ENCODE assay signal across 9 cellular contexts in the genomic region with DNA sequence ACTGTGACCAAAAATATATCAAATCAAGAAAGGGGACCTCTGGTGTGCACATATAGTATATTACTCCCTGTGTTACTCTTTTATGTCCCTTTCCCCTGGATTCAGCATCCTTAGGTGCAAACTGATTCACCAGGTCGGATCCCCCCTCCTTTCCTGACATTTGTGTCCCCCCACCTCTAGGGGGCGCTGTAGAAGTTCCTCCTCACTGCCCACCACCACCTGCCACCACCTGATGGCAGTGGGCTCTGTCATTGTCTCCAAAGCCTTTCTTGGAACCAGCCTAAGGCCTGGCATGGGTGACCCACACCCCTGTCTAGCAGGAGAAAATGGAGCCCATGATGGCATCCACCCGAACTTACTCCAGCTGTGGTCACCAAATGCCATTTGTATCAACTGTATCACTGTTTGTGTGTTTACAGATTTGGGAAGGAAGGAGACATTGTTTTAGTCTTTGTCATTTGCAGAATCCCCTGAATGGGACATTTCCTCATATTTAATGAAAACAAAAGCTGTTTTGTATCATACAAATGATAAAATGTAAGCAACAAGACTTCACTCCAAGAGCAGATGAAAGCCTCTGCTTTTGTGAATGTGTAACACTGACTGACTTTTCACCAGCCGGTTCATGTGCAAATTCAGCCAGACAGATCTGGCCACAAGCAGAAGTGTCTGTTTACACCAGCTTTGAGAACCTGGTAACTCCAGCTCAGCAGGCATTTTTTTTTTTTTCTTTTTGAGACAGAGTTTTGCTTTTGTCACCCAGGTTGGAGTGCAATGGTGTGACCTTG.
DNase-seq lines count a peak whose midpoint lies in the region; ATAC-seq and TF ChIP-seq lines count a peak whose summit lies in the region.
"Had no signal": no experiment of that assay in that cellular context is flagged by ENCODE, and none has a peak within 500 bp of the region (broad histone marks: within the 10 kb centered on the region; RNA-seq: fewer than 3 reads in every experiment).

No MANE protein-coding gene starts in this region.

- no peaks in the 10 kb centered on the region for H3K9me3 ChIP-seq in HEK293 (ENCODE audit: control insufficient read depth, insufficient read depth, low read depth, low read length)

- H3K9me3 Mint-ChIP-seq in activated CD4-positive, alpha-beta T cell treated with anti-CD3 and anti-CD28 coated beads, Interleukin-2, amount 10 ng/mL, durations not matched to agents 7 days and 5 days, result no peaks in the 10 kb centered on the region

- H3K27ac Mint-ChIP-seq in activated CD4-positive, alpha-beta T cell treated with anti-CD3 and anti-CD28 coated beads, Interleukin-2, amount 10 ng/mL, durations not matched to agents 7 days and 5 days, result no peak overlapping the region

- H3K4me1 Mint-ChIP-seq in activated CD4-positive, alpha-beta T cell treated with anti-CD3 and anti-CD28 coated beads, Interleukin-2, amount 10 ng/mL, durations not matched to agents 7 days and 5 days, result peaks cover 12% of the 10 kb centered on the region

- peak; percentile 80 for TF ChIP-seq CTCF in HEK293 (tag by site-specific recombination; IDR thresholded peaks at IDR 0.05)
- TF ChIP-seq CTCF in fibroblast of the aortic adventitia (IDR thresholded peaks at IDR 0.05; ENCODE audit: insufficient read depth, low read length), result peak; percentile 39

- ATAC-seq in GM18520 (IDR thresholded peaks at IDR 0.05; ENCODE audit: unreplicated experiment) (no peak), HG03095 (IDR thresholded peaks at IDR 0.05; ENCODE audit: unreplicated experiment) (no peak)

- H3K4me3 Mint-ChIP-seq in activated CD4-positive, alpha-beta T cell treated with anti-CD3 and anti-CD28 coated beads, Interleukin-2, amount 10 ng/mL, durations not matched to agents 7 days and 5 days, result no peak overlapping the region

- H3K4me1 ChIP-seq in HEK293 (ENCODE audit: control insufficient read depth, insufficient read depth, low read length), result no peaks in the 10 kb centered on the region

- H3K36me3 Mint-ChIP-seq in activated CD4-positive, alpha-beta T cell treated with anti-CD3 and anti-CD28 coated beads, Interleukin-2, amount 10 ng/mL, durations not matched to agents 7 days and 5 days (ENCODE audit: low read depth), result peaks cover 3% of the 10 kb centered on the region

- peak; percentile 13 to 18 for DNase-seq in AML-193 (lab: John Stamatoyannopoulos, UW)
- DNase-seq in activated CD4-positive, alpha-beta T cell treated with anti-CD3 and anti-CD28 coated beads, Interleukin-2, amount 10 ng/mL, durations not matched to agents 7 days and 5 days, result peak; percentile 33
- DNase-seq in fibroblast of the aortic adventitia (ENCODE audit: low read depth), result no peak
- peak; percentile 47 for DNase-seq in stimulated activated CD4-positive, alpha-beta T cell treated with anti-CD3 and anti-CD28 coated beads, Interleukin-15, amount 100 ng/mL, for 24 hours
- DNase-seq in DMS114 treated with DMSO at 0.1 percent for 48 hours (lab: John Stamatoyannopoulos, UW; ENCODE audit: unreplicated experiment), result no peak

- no peak overlapping the region for H3K4me3 ChIP-seq in HEK293 (ENCODE audit: low read depth, low read length)
- H3K4me3 ChIP-seq in fibroblast of the aortic adventitia (ENCODE audit: low read depth, low read length), result no peak overlapping the region

- peaks cover 40% of the 10 kb centered on the region for H3K27me3 Mint-ChIP-seq in activated CD4-positive, alpha-beta T cell treated with anti-CD3 and anti-CD28 coated beads, Interleukin-2, amount 10 ng/mL, durations not matched to agents 7 days and 5 days

- no peaks in the 10 kb centered on the region for H3K36me3 ChIP-seq in HEK293 (ENCODE audit: control insufficient read depth in 2 of 2, insufficient read depth in 1 of 2, low read length in 2 of 2)

- no peak overlapping the region for H3K27ac ChIP-seq in HEK293 (ENCODE audit: extremely low read depth, low read depth, low read length)
- H3K27ac ChIP-seq: epithelial cell of prostate had no signal

- CTCF ChIA-PET in HEK293 (lab: Yijun Ruan, JAX), result interaction anchor here (0.6 to 4.0 kb wide), 24 partner anchors 8 to 513 kb away, joined by 3 to 33 read pairs (median 4); partner anchors contain the start of gene ARMC2
- CTCF ChIA-PET in activated CD4-positive, alpha-beta T cell treated with anti-CD3 and anti-CD28 coated beads, Interleukin-2, amount 10 ng/mL, durations not matched to agents 7 days and 5 days (lab: Charles Lee), result interaction anchor here (0.6 to 2.3 kb wide), 8 partner anchors 9 to 159 kb away, joined by 3 to 11 read pairs (median 3); no protein-coding TSS in a partner anchor

- POLR2A ChIA-PET in HEK293 (lab: Yijun Ruan, JAX), result no interaction called here
- POLR2A ChIA-PET in activated CD4-positive, alpha-beta T cell treated with anti-CD3 and anti-CD28 coated beads, Interleukin-2, amount 10 ng/mL, durations not matched to agents 7 days and 5 days (lab: Charles Lee), result no interaction called here

TF ChIP-seq in HEK293, 187 proteins besides CTCF, POLR2A, EP300 and RAD21:
- TF ChIP-seq ZNF658 (tag by site-specific recombination; IDR thresholded peaks at IDR 0.05), result no peak
- TF ChIP-seq ZNF580 (tag by site-specific recombination; IDR thresholded peaks at IDR 0.05), result peak; percentile 44; the same call in 1 of the 2 replicates

Comparison
In these comparisons a context has a peak if more than half of its experiments do, and no peak if none do; other contexts are left out.
1. DNase-seq: peak in AML-193 (2 of 2), activated CD4-positive, alpha-beta T cell treated with anti-CD3 and anti-CD28 coated beads, Interleukin-2, amount 10 ng/mL, durations not matched to agents 7 days and 5 days (single experiment) and stimulated activated CD4-positive, alpha-beta T cell treated with anti-CD3 and anti-CD28 coated beads, Interleukin-15, amount 100 ng/mL, for 24 hours (single experiment); none in fibroblast of the aortic adventitia (single experiment) and DMS114 treated with DMSO at 0.1 percent for 48 hours (single experiment).